ENCODE assay signal across 9 cellular contexts in the genomic region with DNA sequence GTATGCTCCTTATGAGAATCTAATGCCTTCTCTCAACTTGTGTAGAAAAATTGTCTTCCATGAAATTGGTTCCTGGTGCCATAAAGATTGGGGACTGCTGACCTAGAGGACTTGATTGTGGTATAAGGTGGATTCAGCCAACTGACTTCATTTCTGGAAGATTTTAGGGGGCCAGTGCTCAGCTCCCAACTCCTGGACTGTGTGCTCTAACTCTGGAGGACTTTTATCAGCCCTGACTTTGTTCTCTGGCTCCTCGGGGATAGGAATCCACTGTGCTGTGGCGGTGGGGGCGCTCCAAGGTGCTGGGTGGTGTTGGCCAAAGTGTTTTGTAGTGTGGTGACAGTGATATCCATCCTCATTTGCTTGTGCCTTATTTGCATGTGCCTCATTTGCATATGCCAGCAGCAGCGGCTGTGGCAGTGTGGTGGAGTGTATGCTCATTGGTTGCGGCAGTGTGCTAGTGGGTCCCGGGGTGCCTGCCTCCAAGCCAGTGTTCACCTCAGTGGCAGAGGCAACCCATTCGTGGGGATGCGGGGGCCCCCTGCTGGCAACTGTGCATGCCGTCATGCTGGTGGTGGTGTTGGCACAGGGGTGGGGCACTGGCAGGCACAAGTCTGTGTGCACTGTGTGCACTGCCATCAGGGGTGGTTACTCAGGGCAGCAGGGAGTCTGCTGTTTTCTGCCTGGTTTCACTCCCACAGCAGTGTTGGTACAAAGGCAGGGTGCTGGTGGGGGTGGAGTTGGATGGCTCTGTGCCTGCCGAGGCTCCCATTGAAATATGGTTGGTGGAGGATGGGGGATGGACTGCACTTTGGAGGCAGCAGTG. TPM values are rescaled to one million over a fixed set of nuclear protein-coding genes. Genes with fewer than 3 reads are reported as not detected.
DNase-seq lines count a peak whose midpoint lies in the region; ATAC-seq and TF ChIP-seq lines count a peak whose summit lies in the region.
"Had no signal": no experiment of that assay in that cellular context is flagged by ENCODE, and none has a peak within 500 bp of the region (broad histone marks: within the 10 kb centered on the region; RNA-seq: fewer than 3 reads in every experiment).

No MANE protein-coding gene starts in this region.

- TF ChIP-seq EP300 in stomach (IDR thresholded peaks at IDR 0.05), result no peak

- H3K4me3 Mint-ChIP-seq in activated naive CD8-positive, alpha-beta T cell treated with anti-CD3 and anti-CD28 coated beads, Interleukin-2, amount 50 U/mL, for 24 hours, result no peak overlapping the region
- H3K4me3 Mint-ChIP-seq in activated naive CD8-positive, alpha-beta T cell treated with anti-CD3 and anti-CD28 coated beads for 36 hours, result no peak overlapping the region

- intact Hi-C loops in right cardiac atrium (cut with DNase I) (no loop called here), stomach (cut with DNase I; ENCODE audit: low total_unique reads) (no loop called here)

- no peaks in the 10 kb centered on the region for H3K36me3 ChIP-seq in stomach

- peaks cover 19% of the 10 kb centered on the region for H3K9me3 Mint-ChIP-seq in activated naive CD8-positive, alpha-beta T cell treated with anti-CD3 and anti-CD28 coated beads, Interleukin-2, amount 50 U/mL, for 24 hours
- peaks cover 24% of the 10 kb centered on the region for H3K9me3 Mint-ChIP-seq in activated naive CD8-positive, alpha-beta T cell treated with anti-CD3 and anti-CD28 coated beads for 36 hours

- H3K4me1 ChIP-seq in right cardiac atrium (ENCODE audit: control insufficient read depth, insufficient read depth, low read length) (peaks cover 5% of the 10 kb centered on the region), stomach (peaks cover 5 to 54% (median 17%) of the 10 kb centered on the region in 4 donors)

- H3K4me3 ChIP-seq in right cardiac atrium (ENCODE audit: low read length) (no peak overlapping the region), stomach (no peak overlapping the region)

- peak; percentile 36 for ATAC-seq in activated naive CD8-positive, alpha-beta T cell treated with anti-CD3 and anti-CD28 coated beads, Interleukin-2, amount 50 U/mL, for 24 hours
- ATAC-seq in right cardiac atrium (peak; percentile 38 to 52), GM18909 (IDR thresholded peaks at IDR 0.05; ENCODE audit: poor library complexity, unreplicated experiment) (no peak), GM18907 (IDR thresholded peaks at IDR 0.05; ENCODE audit: unreplicated experiment) (no peak), HG03432 (IDR thresholded peaks at IDR 0.05; ENCODE audit: unreplicated experiment) (no peak)

- peak in 3 of 7 experiments; percentile 7 to 12 (median 11) for TF ChIP-seq CTCF in stomach (IDR thresholded peaks at IDR 0.05)

- H3K27ac ChIP-seq in right cardiac atrium (ENCODE audit: low read length) (no peak overlapping the region), stomach (no peak overlapping the region)

- no peaks in the 10 kb centered on the region for H3K27me3 ChIP-seq in right cardiac atrium (ENCODE audit: control insufficient read depth, insufficient read depth)
- no peaks in the 10 kb centered on the region for H3K27me3 ChIP-seq in stomach

- DNase-seq in activated naive CD8-positive, alpha-beta T cell treated with anti-CD3 and anti-CD28 coated beads, Interleukin-2, amount 50 U/mL, for 24 hours, result peak; percentile 21
- no peak for DNase-seq in activated naive CD8-positive, alpha-beta T cell treated with anti-CD3 and anti-CD28 coated beads for 36 hours
- peak; percentile 51 for DNase-seq in activated CD4-positive, alpha-beta T cell treated with anti-CD3 and anti-CD28 coated beads for 48 hours
- peak in 2 of 3 donors; percentile 66 to 70 for DNase-seq in right cardiac atrium
- DNase-seq in stomach, result peak; percentile 40

- H3K27me3 Mint-ChIP-seq in activated naive CD8-positive, alpha-beta T cell treated with anti-CD3 and anti-CD28 coated beads, Interleukin-2, amount 50 U/mL, for 24 hours, result no peaks in the 10 kb centered on the region
- H3K27me3 Mint-ChIP-seq in activated naive CD8-positive, alpha-beta T cell treated with anti-CD3 and anti-CD28 coated beads for 36 hours, result no peaks in the 10 kb centered on the region
- H3K27me3 Mint-ChIP-seq: CD4-positive, alpha-beta memory T cell had no signal

- H3K27ac Mint-ChIP-seq in activated naive CD8-positive, alpha-beta T cell treated with anti-CD3 and anti-CD28 coated beads, Interleukin-2, amount 50 U/mL, for 24 hours, result no peak overlapping the region
- H3K27ac Mint-ChIP-seq in activated naive CD8-positive, alpha-beta T cell treated with anti-CD3 and anti-CD28 coated beads for 36 hours, result no peak overlapping the region

- H3K9me3 ChIP-seq in right cardiac atrium (ENCODE audit: control insufficient read depth, low read length) (no peaks in the 10 kb centered on the region), stomach (peaks cover 0 to 6% (median 0%) of the 10 kb centered on the region in 4 donors)

- peaks cover 19% of the 10 kb centered on the region for H3K36me3 Mint-ChIP-seq in activated naive CD8-positive, alpha-beta T cell treated with anti-CD3 and anti-CD28 coated beads, Interleukin-2, amount 50 U/mL, for 24 hours (ENCODE audit: low read depth)
- peaks cover 42% of the 10 kb centered on the region for H3K36me3 Mint-ChIP-seq in activated naive CD8-positive, alpha-beta T cell treated with anti-CD3 and anti-CD28 coated beads for 36 hours

- peaks cover 9% of the 10 kb centered on the region for H3K4me1 Mint-ChIP-seq in activated naive CD8-positive, alpha-beta T cell treated with anti-CD3 and anti-CD28 coated beads, Interleukin-2, amount 50 U/mL, for 24 hours
- H3K4me1 Mint-ChIP-seq in activated naive CD8-positive, alpha-beta T cell treated with anti-CD3 and anti-CD28 coated beads for 36 hours, result peaks cover 13% of the 10 kb centered on the region

- WGBS in right cardiac atrium, result 83% methylated on average over 10 of the region's 10 CpGs
- WGBS in stomach, 5 donors, result 81 to 96% (median 89%) methylated on average over 7 to 10 of the region's 10 CpGs

- TF ChIP-seq POLR2A in stomach (IDR thresholded peaks at IDR 0.05), result no peak

RNA-seq across cellular contexts. Expression of gene EHBP1, which starts 19.6 kb away (rescaled TPM):
- total RNA-seq in activated naive CD8-positive, alpha-beta T cell treated with anti-CD3 and anti-CD28 coated beads for 36 hours, result 10 to 100 TPM; 25.3 to 28.2 TPM
- total RNA-seq in right cardiac atrium (10 to 100 TPM; 32.5 to 37.5 (median 33.3) TPM), stomach (100 to 1,000 TPM in 3 of 5 donors, 10 to 100 TPM in 2; 18.0 to 142 (median 107) TPM)
- polyA plus RNA-seq in right cardiac atrium (13.5 TPM), stomach (10 to 100 TPM; 10.2 to 23.1 (median 17.6) TPM)

Comparison
In these comparisons a context has a peak if more than half of its experiments do, and no peak if none do; other contexts are left out.
1. ATAC-seq: peak in activated naive CD8-positive, alpha-beta T cell treated with anti-CD3 and anti-CD28 coated beads, Interleukin-2, amount 50 U/mL, for 24 hours (single experiment) and right cardiac atrium (2 of 2); none in GM18909 (single experiment), GM18907 (single experiment) and HG03432 (single experiment).